ENCODE assay signal across 8 cellular contexts in genomic region chr6:11207199-11207968, GRCh38. TPM values are rescaled to one million over a fixed set of nuclear protein-coding genes. Genes with fewer than 3 reads are reported as not detected.
DNase-seq lines count a peak whose midpoint lies in the region; ATAC-seq, FAIRE-seq and TF ChIP-seq lines count a peak whose summit lies in the region.

No MANE protein-coding gene starts in this region.

- no peaks in the 10 kb centered on the region for H3K27me3 ChIP-seq in MG63

- TF ChIP-seq CTCF in chondrocyte (IDR thresholded peaks at IDR 0.05), result no peak

- H3K27ac Mint-ChIP-seq in chondrocyte (ENCODE audit: unreplicated experiment), result peak overlapping the region; percentile 96

- peaks cover 93% of the 10 kb centered on the region for H3K4me1 Mint-ChIP-seq in chondrocyte (ENCODE audit: low read depth)

- H3K36me3 ChIP-seq in MG63, result peaks cover 10% of the 10 kb centered on the region

- no peaks in the 10 kb centered on the region for H3K9me3 ChIP-seq in MG63

- peaks cover 17% of the 10 kb centered on the region for H3K36me3 Mint-ChIP-seq in chondrocyte (ENCODE audit: low read depth)

- ATAC-seq in HG02885 (IDR thresholded peaks at IDR 0.05; ENCODE audit: poor library complexity, unreplicated experiment) (no peak), HG02759 (IDR thresholded peaks at IDR 0.05; ENCODE audit: unreplicated experiment) (no peak)

- H3K4me3 ChIP-seq in MG63, result no peak overlapping the region

- TF ChIP-seq POLR2A in GM12892 (IDR thresholded peaks at IDR 0.05; ENCODE audit: low read depth, low read length), result no peak

- no peak for FAIRE-seq in GM12892 (lab: Jason Lieb, UNC)

- H3K27me3 Mint-ChIP-seq in chondrocyte (ENCODE audit: low read depth), result no peaks in the 10 kb centered on the region

- H3K9me3 Mint-ChIP-seq in chondrocyte (ENCODE audit: low read depth), result no peaks in the 10 kb centered on the region

- H3K4me3 Mint-ChIP-seq in chondrocyte (ENCODE audit: unreplicated experiment), result peak overlapping the region; percentile 13

- DNase-seq in AML-193 (lab: John Stamatoyannopoulos, UW) (peak; percentile 97 to 98), MG63 (peak; percentile 89), chondrocyte (ENCODE audit: low spot score) (no peak), lung microvascular endothelial cell (ENCODE audit: low read depth in 2 of 2) (peak; percentile 89 to 98), GM12892 (ENCODE audit: insufficient read length) (no peak)
- no peak for DNase-seq in NK-92 treated with Interleukin-12 subunit alpha and Interleukin-12 subunit beta, amount 100 ng/mL, for 24 hours (lab: John Stamatoyannopoulos, UW)

RNA-seq across cellular contexts. Expression of gene NEDD9, which starts 25.1 kb away (rescaled TPM):
- total RNA-seq in MG63 (2014; rRNA removed; shearing (Covaris generic); ENCODE audit: low replicate concordance), result 8.9 and 9.3 TPM in 2 replicates
- total RNA-seq in chondrocyte, result 23.2 to 42.0 TPM (median 25.2 TPM) in 3 replicates
- 70.2 and 177 TPM in 2 replicates for total RNA-seq in lung microvascular endothelial cell
- polyA plus RNA-seq in GM12892 (2012; ENCODE audit: missing spikeins), result 21.0 TPM

Comparison
In these comparisons a context has a peak if more than half of its experiments do, and no peak if none do; other contexts are left out.
1. DNase-seq: peak in AML-193 (2 of 2), MG63 (single experiment) and lung microvascular endothelial cell (2 of 2); none in chondrocyte (single experiment), NK-92 treated with Interleukin-12 subunit alpha and Interleukin-12 subunit beta, amount 100 ng/mL, for 24 hours (single experiment) and GM12892 (single experiment).